ENCODE assay signal across 10 cellular contexts in genomic region chr2:238158018-238158806, GRCh38. TPM values are rescaled to one million over a fixed set of nuclear protein-coding genes. Genes with fewer than 3 reads are reported as not detected.
DNase-seq lines count a peak whose midpoint lies in the region; ATAC-seq and TF ChIP-seq lines count a peak whose summit lies in the region.
"Had no signal": no experiment of that assay in that cellular context is flagged by ENCODE, and none has a peak within 500 bp of the region (broad histone marks: within the 10 kb centered on the region; RNA-seq: fewer than 3 reads in every experiment).

No MANE protein-coding gene starts in this region.

- H3K4me1 Mint-ChIP-seq in activated T-helper 1 cell treated with anti-CD3 and anti-CD28 coated beads, Interleukin-12 subunit alpha, Interleukin-12 subunit beta, Interleukin-2, Interleukin-4 antibody, amounts not matched to agents 30 ng/mL and 10 ng/mL and 1 ng/mL, durations not matched to agents 14 hours and 24 hours and 36 hours (ENCODE audit: low read depth): peaks cover 7% of the 10 kb centered on the region
- H3K4me1 Mint-ChIP-seq in stimulated activated effector memory CD8-positive, alpha-beta T cell treated with anti-CD3 and anti-CD28 coated beads, Interleukin-12 subunit alpha, Interleukin-12 subunit beta, amount 100 ng/mL, for 72 hours: peaks cover 7% of the 10 kb centered on the region

- no peak overlapping the region for H3K9ac ChIP-seq in iPS-18a (ENCODE audit: low read length)

- peaks cover 17% of the 10 kb centered on the region for H3K27me3 Mint-ChIP-seq in activated T-helper 1 cell treated with anti-CD3 and anti-CD28 coated beads, Interleukin-12 subunit alpha, Interleukin-12 subunit beta, Interleukin-2, Interleukin-4 antibody, amounts not matched to agents 30 ng/mL and 10 ng/mL and 1 ng/mL, durations not matched to agents 14 hours and 24 hours and 36 hours (ENCODE audit: insufficient read depth)

- no peaks in the 10 kb centered on the region for H3K9me3 Mint-ChIP-seq in activated T-helper 1 cell treated with anti-CD3 and anti-CD28 coated beads, Interleukin-12 subunit alpha, Interleukin-12 subunit beta, Interleukin-2, Interleukin-4 antibody, amounts not matched to agents 30 ng/mL and 10 ng/mL and 1 ng/mL, durations not matched to agents 14 hours and 24 hours and 36 hours
- no peaks in the 10 kb centered on the region for H3K9me3 Mint-ChIP-seq in stimulated activated effector memory CD8-positive, alpha-beta T cell treated with anti-CD3 and anti-CD28 coated beads, Interleukin-12 subunit alpha, Interleukin-12 subunit beta, amount 100 ng/mL, for 72 hours

- H3K36me3 ChIP-seq in iPS-18a (ENCODE audit: control insufficient read depth, low read depth, low read length) (no peaks in the 10 kb centered on the region), prostate gland (no peaks in the 10 kb centered on the region)

- peak; percentile 67 for DNase-seq in DMS53 (lab: John Stamatoyannopoulos, UW)
- no peak for DNase-seq in DMS53 treated with DMSO at 0.1 percent for 48 hours (lab: John Stamatoyannopoulos, UW; ENCODE audit: unreplicated experiment)
- DNase-seq in activated T-helper 1 cell treated with anti-CD3 and anti-CD28 coated beads, Interleukin-12 subunit alpha, Interleukin-12 subunit beta, Interleukin-2, Interleukin-4 antibody, amounts not matched to agents 30 ng/mL and 10 ng/mL and 1 ng/mL, durations not matched to agents 14 hours and 24 hours and 36 hours (ENCODE audit: low spot score): no peak
- no peak for DNase-seq in stimulated activated effector memory CD8-positive, alpha-beta T cell treated with anti-CD3 and anti-CD28 coated beads, Interleukin-12 subunit alpha, Interleukin-12 subunit beta, amount 100 ng/mL, for 72 hours (ENCODE audit: low spot score in 2 of 2)
- DNase-seq in NK-92 treated with Interleukin-12 subunit alpha and Interleukin-12 subunit beta, amount 100 ng/mL, for 24 hours (lab: John Stamatoyannopoulos, UW): no peak
- no peak for DNase-seq in KG1 (lab: John Stamatoyannopoulos, UW)
- DNase-seq in prostate gland (ENCODE audit: low spot score): no peak
- DNase-seq: hippocampal formation had no signal

- H3K27me3 ChIP-seq in iPS-18a (ENCODE audit: control insufficient read depth, insufficient read depth, low read length) (peaks cover 44% of the 10 kb centered on the region), prostate gland (replicated peaks; ENCODE audit: insufficient read depth) (no peaks in the 10 kb centered on the region)

- no peak for TF ChIP-seq CTCF in prostate gland (IDR thresholded peaks at IDR 0.05)

- no peaks in the 10 kb centered on the region for H3K36me3 Mint-ChIP-seq in activated T-helper 1 cell treated with anti-CD3 and anti-CD28 coated beads, Interleukin-12 subunit alpha, Interleukin-12 subunit beta, Interleukin-2, Interleukin-4 antibody, amounts not matched to agents 30 ng/mL and 10 ng/mL and 1 ng/mL, durations not matched to agents 14 hours and 24 hours and 36 hours (ENCODE audit: low read depth)
- H3K36me3 Mint-ChIP-seq in stimulated activated effector memory CD8-positive, alpha-beta T cell treated with anti-CD3 and anti-CD28 coated beads, Interleukin-12 subunit alpha, Interleukin-12 subunit beta, amount 100 ng/mL, for 72 hours: no peaks in the 10 kb centered on the region

- peak overlapping the region; percentile 22 for H3K4me3 Mint-ChIP-seq in activated T-helper 1 cell treated with anti-CD3 and anti-CD28 coated beads, Interleukin-12 subunit alpha, Interleukin-12 subunit beta, Interleukin-2, Interleukin-4 antibody, amounts not matched to agents 30 ng/mL and 10 ng/mL and 1 ng/mL, durations not matched to agents 14 hours and 24 hours and 36 hours
- peak overlapping the region; percentile 23 for H3K4me3 Mint-ChIP-seq in stimulated activated effector memory CD8-positive, alpha-beta T cell treated with anti-CD3 and anti-CD28 coated beads, Interleukin-12 subunit alpha, Interleukin-12 subunit beta, amount 100 ng/mL, for 72 hours

- TF ChIP-seq POLR2A in prostate gland (IDR thresholded peaks at IDR 0.05): no peak

- H3K27ac Mint-ChIP-seq in activated T-helper 1 cell treated with anti-CD3 and anti-CD28 coated beads, Interleukin-12 subunit alpha, Interleukin-12 subunit beta, Interleukin-2, Interleukin-4 antibody, amounts not matched to agents 30 ng/mL and 10 ng/mL and 1 ng/mL, durations not matched to agents 14 hours and 24 hours and 36 hours: no peak overlapping the region
- no peak overlapping the region for H3K27ac Mint-ChIP-seq in stimulated activated effector memory CD8-positive, alpha-beta T cell treated with anti-CD3 and anti-CD28 coated beads, Interleukin-12 subunit alpha, Interleukin-12 subunit beta, amount 100 ng/mL, for 72 hours

- WGBS in prostate gland: 47% methylated on average over 40 of the region's 41 CpGs

- H3K4me1 ChIP-seq in iPS-18a (ENCODE audit: control insufficient read depth, low read depth, low read length) (no peaks in the 10 kb centered on the region), prostate gland (replicated peaks) (no peaks in the 10 kb centered on the region)

- no peak for ATAC-seq in stimulated activated effector memory CD8-positive, alpha-beta T cell treated with anti-CD3 and anti-CD28 coated beads, Interleukin-12 subunit alpha, Interleukin-12 subunit beta, amount 100 ng/mL, for 72 hours

- H3K4me3 ChIP-seq in iPS-18a (ENCODE audit: low read length) (peak overlapping the region; percentile 66), prostate gland (peak overlapping the region in 1 of 2 donors; percentile 24)

- H3K27ac ChIP-seq in iPS-18a (ENCODE audit: low read length): no peak overlapping the region
- H3K27ac ChIP-seq in prostate gland: no peak overlapping the region

- H3K9me3 ChIP-seq in iPS-18a (ENCODE audit: control insufficient read depth, low read depth, low read length): no peaks in the 10 kb centered on the region
- no peaks in the 10 kb centered on the region for H3K9me3 ChIP-seq in prostate gland

- intact Hi-C loops in activated T-helper 1 cell treated with anti-CD3 and anti-CD28 coated beads, Interleukin-12 subunit alpha, Interleukin-12 subunit beta, Interleukin-2, Interleukin-4 antibody, amounts not matched to agents 30 ng/mL and 10 ng/mL and 1 ng/mL, durations not matched to agents 14 hours and 24 hours and 36 hours (cut with micrococcal nuclease): loop anchor here (5.0 kb wide), 1 partner anchor 104 kb away; no protein-coding TSS in a partner anchor
- intact Hi-C loops in prostate gland (cut with DNase I): no loop called here

RNA-seq across cellular contexts. Expression of gene ERFE, which starts 0.6 kb away (rescaled TPM):
- total RNA-seq in activated T-helper 1 cell treated with anti-CD3 and anti-CD28 coated beads, Interleukin-12 subunit alpha, Interleukin-12 subunit beta, Interleukin-2, Interleukin-4 antibody, amounts not matched to agents 30 ng/mL and 10 ng/mL and 1 ng/mL, durations not matched to agents 14 hours and 24 hours and 36 hours: 0.20 TPM in 1 of 2 replicates, not detected in the other
- 1 to 10 TPM in 1 of 2 donors, not detected in 1; 7.7 TPM for total RNA-seq in prostate gland

RNA-seq across cellular contexts. Expression of gene KLHL30, which starts 19.7 kb away (rescaled TPM):
- total RNA-seq in activated T-helper 1 cell treated with anti-CD3 and anti-CD28 coated beads, Interleukin-12 subunit alpha, Interleukin-12 subunit beta, Interleukin-2, Interleukin-4 antibody, amounts not matched to agents 30 ng/mL and 10 ng/mL and 1 ng/mL, durations not matched to agents 14 hours and 24 hours and 36 hours: not detected in 2 replicates
- 1 to 10 TPM in 1 of 2 donors, under 1 TPM in 1; 0.23 to 1.9 TPM for total RNA-seq in prostate gland
- total RNA-seq: T-helper 2 cell treated with Interferon-gamma antibody and Interleukin-4, amounts not matched to agents 100 ng/mL and 5 ng/mL, for 36 hours had no signal

RNA-seq across cellular contexts. Expression of gene ILKAP, which starts 45.3 kb away (rescaled TPM):
- total RNA-seq in activated T-helper 1 cell treated with anti-CD3 and anti-CD28 coated beads, Interleukin-12 subunit alpha, Interleukin-12 subunit beta, Interleukin-2, Interleukin-4 antibody, amounts not matched to agents 30 ng/mL and 10 ng/mL and 1 ng/mL, durations not matched to agents 14 hours and 24 hours and 36 hours: 77.3 and 79.9 TPM in 2 replicates
- 10 to 100 TPM; 33.6 to 41.8 TPM for total RNA-seq in prostate gland

RNA-seq across cellular contexts. Expression of gene ESPNL, which starts 58.1 kb away (rescaled TPM):
- 0.05 and 0.20 TPM in 2 replicates for total RNA-seq in activated T-helper 1 cell treated with anti-CD3 and anti-CD28 coated beads, Interleukin-12 subunit alpha, Interleukin-12 subunit beta, Interleukin-2, Interleukin-4 antibody, amounts not matched to agents 30 ng/mL and 10 ng/mL and 1 ng/mL, durations not matched to agents 14 hours and 24 hours and 36 hours
- total RNA-seq in prostate gland: 1 to 10 TPM in 1 of 2 donors, under 1 TPM in 1; 0.68 to 3.9 TPM
